10 cellular contexts compared by ENCODE assay signal in genomic region chr12:55724940-55725309, GRCh38. TPM values are rescaled to one million over a fixed set of nuclear protein-coding genes. Genes with fewer than 3 reads are reported as not detected.
DNase-seq lines count a peak whose midpoint lies in the region; ATAC-seq, FAIRE-seq and TF ChIP-seq lines count a peak whose summit lies in the region.
"Had no signal": no experiment of that assay in that cellular context is flagged by ENCODE, and none has a peak within 500 bp of the region (broad histone marks: within the 10 kb centered on the region; RNA-seq: fewer than 3 reads in every experiment).

No MANE protein-coding gene starts in this region.

- peaks cover 71 to 81% (median 78%) of the 10 kb centered on the region in 4 donors for H3K4me1 ChIP-seq in stomach

- no peaks in the 10 kb centered on the region for H3K27me3 Mint-ChIP-seq in activated B cell treated with CpG ODN at 0.5 μM for 24 hours

- H3K4me3 ChIP-seq in stomach = peak overlapping the region in 1 of 4 donors; percentile 89
- H3K4me3 ChIP-seq: SK-N-MC had no signal

- POLR2A ChIA-PET in activated B cell treated with CpG ODN at 0.5 μM for 24 hours (lab: Charles Lee) = interaction anchor here (0.6 to 2.3 kb wide), 5 partner anchors 9 to 414 kb away, joined by 3 to 9 read pairs (median 4); partner anchors contain the start of gene BLOC1S1

- TF ChIP-seq CTCF in activated B cell treated with CpG ODN at 0.5 μM for 24 hours (IDR thresholded peaks at IDR 0.05) = no peak
- no peak for TF ChIP-seq CTCF in stomach (IDR thresholded peaks at IDR 0.05)
- no peak for TF ChIP-seq CTCF in GM20000 (IDR thresholded peaks at IDR 0.05; ENCODE audit: extremely low read depth, missing control alignments)
- TF ChIP-seq CTCF in D721Med (IDR thresholded peaks at IDR 0.05; ENCODE audit: insufficient read depth, missing control alignments) = no peak

- TF ChIP-seq EP300 in stomach (IDR thresholded peaks at IDR 0.05) = no peak

- 28 to 50% (median 38%) methylated on average over 3 of the region's 3 CpGs for WGBS in stomach, 5 donors

- TF ChIP-seq POLR2A in stomach (IDR thresholded peaks at IDR 0.05) = no peak

- H3K9me3 ChIP-seq in stomach = no peaks in the 10 kb centered on the region

- H3K36me3 Mint-ChIP-seq in activated B cell treated with CpG ODN at 0.5 μM for 24 hours (ENCODE audit: low read depth) = peaks cover 30% of the 10 kb centered on the region

- peaks cover 31 to 53% (median 40%) of the 10 kb centered on the region in 4 donors for H3K36me3 ChIP-seq in stomach

- intact Hi-C loops in activated B cell treated with CpG ODN at 0.5 μM for 24 hours (cut with micrococcal nuclease) (loop anchor here (1.0 kb wide), 1 partner anchor 12 kb away; no protein-coding TSS in a partner anchor), stomach (cut with DNase I; ENCODE audit: low total_unique reads) (no loop called here)

- no peak overlapping the region for H3K4me3 Mint-ChIP-seq in activated B cell treated with CpG ODN at 0.5 μM for 24 hours

- H3K4me1 Mint-ChIP-seq in activated B cell treated with CpG ODN at 0.5 μM for 24 hours = peaks cover 28% of the 10 kb centered on the region

- no peaks in the 10 kb centered on the region for H3K27me3 ChIP-seq in stomach

- H3K27ac ChIP-seq in stomach = peak overlapping the region in 3 of 5 donors; percentile 39 to 100 (median 97)
- H3K27ac ChIP-seq: SK-N-MC had no signal

- DNase-seq in NCI-H524 (lab: John Stamatoyannopoulos, UW) (peak; percentile 12 to 49), NCI-H524 treated with DMSO at 0.1 percent for 48 hours (lab: John Stamatoyannopoulos, UW) (no peak), activated B cell treated with CpG ODN at 0.5 μM for 24 hours (no peak), medulla oblongata (ENCODE audit: extremely low spot score) (peak; percentile 7), stomach (no peak), GM20000 (ENCODE audit: low spot score) (no peak), D721Med (ENCODE audit: insufficient read length, low spot score) (no peak)
- DNase-seq: NCI-H526 treated with DMSO at 0.1 percent for 48 hours had no signal

- ATAC-seq in activated B cell treated with CpG ODN at 0.5 μM for 24 hours (ENCODE audit: low read depth) (no peak), GM18519 (IDR thresholded peaks at IDR 0.05; ENCODE audit: low FRiP score, unreplicated experiment) (no peak)

- H3K27ac Mint-ChIP-seq in activated B cell treated with CpG ODN at 0.5 μM for 24 hours = peak overlapping the region; percentile 9

- CTCF ChIA-PET in activated B cell treated with CpG ODN at 0.5 μM for 24 hours (lab: Charles Lee) = interaction anchor here (1.0 to 4.2 kb wide), 5 partner anchors 12 to 216 kb away, joined by 3 to 51 read pairs (median 3); no protein-coding TSS in a partner anchor

- no peaks in the 10 kb centered on the region for H3K9me3 Mint-ChIP-seq in activated B cell treated with CpG ODN at 0.5 μM for 24 hours

- no peak for FAIRE-seq in D721Med (lab: Jason Lieb, UNC)

RNA-seq across cellular contexts. Expression of gene CD63, which starts 3.9 kb away (rescaled TPM):
- total RNA-seq in activated B cell treated with CpG ODN at 0.5 μM for 24 hours (104 and 111 TPM in 2 replicates), stomach (1,000 to 10,000 TPM in 1 of 5 donors, 100 to 1,000 TPM in 3, 10 to 100 TPM in 1; 71.2 to 1,329 (median 399) TPM)
- 100 to 1,000 TPM; 455 to 899 (median 803) TPM for polyA plus RNA-seq in stomach

RNA-seq across cellular contexts. Expression of gene RDH5, which starts 4.7 kb away (rescaled TPM):
- total RNA-seq in activated B cell treated with CpG ODN at 0.5 μM for 24 hours = 10.3 and 16.5 TPM in 2 replicates
- 10 to 100 TPM in 3 of 5 donors, 1 to 10 TPM in 2; 4.0 to 41.2 (median 19.3) TPM for total RNA-seq in stomach
- 10 to 100 TPM in 1 of 3 donors, 1 to 10 TPM in 2; 3.2 to 10.3 (median 9.7) TPM for polyA plus RNA-seq in stomach

RNA-seq across cellular contexts. Expression of gene BLOC1S1, which starts 9.1 kb away (rescaled TPM):
- total RNA-seq in activated B cell treated with CpG ODN at 0.5 μM for 24 hours = 91.0 and 104 TPM in 2 replicates
- 100 to 1,000 TPM in 3 of 5 donors, 10 to 100 TPM in 2; 12.8 to 392 (median 114) TPM for total RNA-seq in stomach
- 100 to 1,000 TPM; 349 to 451 (median 411) TPM for polyA plus RNA-seq in stomach

RNA-seq across cellular contexts. Expression of gene ITGA7, which starts 17.2 kb away (rescaled TPM):
- total RNA-seq in activated B cell treated with CpG ODN at 0.5 μM for 24 hours = 1.4 and 2.1 TPM in 2 replicates
- 100 to 1,000 TPM in 1 of 5 donors, 10 to 100 TPM in 4; 10.3 to 188 (median 58.0) TPM for total RNA-seq in stomach
- 10 to 100 TPM in 1 of 3 donors, 1 to 10 TPM in 2; 3.5 to 40.6 (median 5.8) TPM for polyA plus RNA-seq in stomach

RNA-seq across cellular contexts. Expression of gene GDF11, which starts 18.0 kb away (rescaled TPM):
- 5.2 and 6.4 TPM in 2 replicates for total RNA-seq in activated B cell treated with CpG ODN at 0.5 μM for 24 hours
- 1 to 10 TPM in 3 of 5 donors, under 1 TPM in 2; 0.29 to 4.6 (median 1.7) TPM for total RNA-seq in stomach
- polyA plus RNA-seq in stomach = 1 to 10 TPM; 1.1 to 6.5 (median 3.5) TPM

Comparison
In these comparisons a context has a peak if more than half of its experiments do, and no peak if none do; other contexts are left out.
1. DNase-seq: peak in NCI-H524 (2 of 2) and medulla oblongata (single experiment); none in NCI-H524 treated with DMSO at 0.1 percent for 48 hours (single experiment), activated B cell treated with CpG ODN at 0.5 μM for 24 hours (single experiment), stomach (single experiment), GM20000 (single experiment) and D721Med (single experiment).